ENCODE assay signal across 9 cellular contexts in genomic region chr5:124583469-124584350, GRCh38.
DNase-seq lines count a peak whose midpoint lies in the region; ATAC-seq and TF ChIP-seq lines count a peak whose summit lies in the region.
"Had no signal": no experiment of that assay in that cellular context is flagged by ENCODE, and none has a peak within 500 bp of the region (broad histone marks: within the 10 kb centered on the region; RNA-seq: fewer than 3 reads in every experiment).

No MANE protein-coding gene starts in this region.

- no peak overlapping the region for H3K27ac ChIP-seq in caudate nucleus (ENCODE audit: low read depth, low read length)

- no peaks in the 10 kb centered on the region for H3K9me3 Mint-ChIP-seq in activated CD8-positive, alpha-beta T cell treated with anti-CD3 and anti-CD28 coated beads for 36 hours

- H3K4me3 Mint-ChIP-seq in activated CD8-positive, alpha-beta T cell treated with anti-CD3 and anti-CD28 coated beads for 36 hours = no peak overlapping the region
- H3K4me3 Mint-ChIP-seq: dendritic cell treated with granulocyte-macrophage colony-stimulating factor and Interleukin-4, amounts not matched to agents 40 ng/mL and 50 ng/mL, for 4 days had no signal

- peaks cover 18% of the 10 kb centered on the region for H3K4me1 Mint-ChIP-seq in activated CD8-positive, alpha-beta T cell treated with anti-CD3 and anti-CD28 coated beads for 36 hours (ENCODE audit: low read depth)

- CTCF ChIA-PET in activated CD8-positive, alpha-beta T cell treated with anti-CD3 and anti-CD28 coated beads for 36 hours (lab: Charles Lee) = no interaction called here

- no peak overlapping the region for H3K27ac Mint-ChIP-seq in activated CD8-positive, alpha-beta T cell treated with anti-CD3 and anti-CD28 coated beads for 36 hours
- H3K27ac Mint-ChIP-seq: dendritic cell treated with granulocyte-macrophage colony-stimulating factor and Interleukin-4, amounts not matched to agents 40 ng/mL and 50 ng/mL, for 4 days had no signal

- peak; percentile 40 for DNase-seq in activated CD4-positive, alpha-beta T cell treated with anti-CD3 and anti-CD28 coated beads for 48 hours
- DNase-seq in activated CD4-positive, alpha-beta T cell treated with anti-CD3 and anti-CD28 coated beads for 4 hours = no peak
- DNase-seq in H4 (ENCODE audit: low spot score) (peak; percentile 86), Kasumi-1 (lab: John Stamatoyannopoulos, UW) (peak; percentile 4 to 11), left colon (no peak), caudate nucleus (lab: John Stamatoyannopoulos, UW) (no peak), NCI-H146 treated with DMSO at 0.1 percent for 48 hours (lab: John Stamatoyannopoulos, UW; ENCODE audit: unreplicated experiment) (no peak)
- peak; percentile 53 for DNase-seq in activated CD8-positive, alpha-beta T cell treated with anti-CD3 and anti-CD28 coated beads for 36 hours

- H3K27me3 Mint-ChIP-seq in activated CD8-positive, alpha-beta T cell treated with anti-CD3 and anti-CD28 coated beads for 36 hours = peaks cover 4% of the 10 kb centered on the region

- intact Hi-C loops in activated CD8-positive, alpha-beta T cell treated with anti-CD3 and anti-CD28 coated beads for 36 hours (cut with micrococcal nuclease) = loop anchor here (5.0 kb wide), 1 partner anchor 64 kb away; no protein-coding TSS in a partner anchor
- intact Hi-C loops in left colon (cut with DNase I, micrococcal nuclease) = no loop called here

- POLR2A ChIA-PET in activated CD8-positive, alpha-beta T cell treated with anti-CD3 and anti-CD28 coated beads for 36 hours (lab: Charles Lee) = no interaction called here

- no peak for TF ChIP-seq CTCF in activated CD8-positive, alpha-beta T cell treated with anti-CD3 and anti-CD28 coated beads for 36 hours (IDR thresholded peaks at IDR 0.05)

- ATAC-seq in activated CD8-positive, alpha-beta T cell treated with anti-CD3 and anti-CD28 coated beads for 36 hours = peak; percentile 92
- ATAC-seq in left colon = peak; percentile 97

- no peaks in the 10 kb centered on the region for H3K36me3 Mint-ChIP-seq in activated CD8-positive, alpha-beta T cell treated with anti-CD3 and anti-CD28 coated beads for 36 hours (ENCODE audit: low read depth)

Comparison
In these comparisons a context has a peak if more than half of its experiments do, and no peak if none do; other contexts are left out.
1. DNase-seq: peak in activated CD4-positive, alpha-beta T cell treated with anti-CD3 and anti-CD28 coated beads for 48 hours (single experiment), H4 (single experiment), Kasumi-1 (2 of 2) and activated CD8-positive, alpha-beta T cell treated with anti-CD3 and anti-CD28 coated beads for 36 hours (single experiment); none in activated CD4-positive, alpha-beta T cell treated with anti-CD3 and anti-CD28 coated beads for 4 hours (0 of 2), left colon (0 of 2), caudate nucleus (0 of 61) and NCI-H146 treated with DMSO at 0.1 percent for 48 hours (single experiment).